8 cellular contexts compared by ENCODE assay signal in the genomic region with DNA sequence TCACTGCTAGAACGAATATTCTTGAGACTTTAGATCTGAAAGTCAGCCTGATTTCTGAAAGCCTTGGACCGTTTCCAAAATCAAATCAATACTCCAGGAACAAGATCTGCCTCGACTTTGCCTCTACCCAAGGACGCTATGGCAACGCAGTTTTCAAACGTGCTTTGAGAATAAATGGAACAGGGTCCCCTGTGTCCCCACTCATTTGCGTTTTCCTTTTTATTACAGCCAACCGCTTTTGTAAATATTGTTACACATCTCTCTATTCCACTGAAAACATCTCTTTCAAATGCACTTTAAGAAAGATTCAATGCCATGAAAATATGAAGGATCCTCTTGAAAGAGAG. TPM values are rescaled to one million over a fixed set of nuclear protein-coding genes. Genes with fewer than 3 reads are reported as not detected.
DNase-seq lines count a peak whose midpoint lies in the region; ATAC-seq, FAIRE-seq and TF ChIP-seq lines count a peak whose summit lies in the region.
"Not testable (repeated sequence)": the region's sequence is repeated elsewhere in the genome, so short reads cannot be mapped to it uniquely, and the experiment has no call there.

No MANE protein-coding gene starts in this region.

- not testable (repeated sequence) for H3K27me3 Mint-ChIP-seq in activated naive CD8-positive, alpha-beta T cell; mesothelial cell of epicardium (ENCODE audit: low read depth); stimulated activated naive CD8-positive, alpha-beta T cell treated with anti-CD3 and anti-CD28 coated beads, Interleukin-15, Interleukin-2, amounts not matched to agents 100 ng/mL and 50 ng/mL, for 24 hours
- peaks cover 26% of the 10 kb centered on the region for H3K27me3 Mint-ChIP-seq in endodermal cell (ENCODE audit: insufficient read depth)

- H3K79me2 ChIP-seq in KMS-11 (ENCODE audit: insufficient read depth, low read depth): not testable (repeated sequence)
- peaks cover 15% of the 10 kb centered on the region for H3K79me2 ChIP-seq in SK-N-SH (ENCODE audit: insufficient read depth)

- not testable (repeated sequence) for H2AFZ ChIP-seq in KMS-11 (ENCODE audit: low read depth); SK-N-SH (ENCODE audit: low read depth)

- CTCF ChIA-PET in A549 (lab: Yijun Ruan, JAX): interaction anchor here (0.7 to 10.2 kb wide), 6 partner anchors 9 to 134 kb away, joined by 3 to 108 read pairs (median 4); no protein-coding TSS in a partner anchor
- CTCF ChIA-PET in SK-N-SH (lab: Yijun Ruan, JAX): interaction anchor here (0.7 to 3.9 kb wide), 10 partner anchors 11 to 1397 kb away, joined by 3 to 20 read pairs (median 4); no protein-coding TSS in a partner anchor

- H3K4me2 ChIP-seq in A549 (peak overlapping the region; percentile 56; the same call in 2 of the 3 replicates), KMS-11 (peak overlapping the region; percentile 53; the same call in 1 of the 2 replicates), SK-N-SH (peak overlapping the region; percentile 67; the same call in 1 of the 2 replicates)

- not testable (repeated sequence) for H3K9ac ChIP-seq in KMS-11; SK-N-SH; endodermal cell (ENCODE audit: extremely low read depth, low read length, poor library complexity, severe bottlenecking)

- not testable (repeated sequence) for FAIRE-seq in A549 (lab: Jason Lieb, UNC)

- not testable (repeated sequence) for H3K9me3 ChIP-seq in A549, SK-N-SH
- peaks cover 33% of the 10 kb centered on the region for H3K9me3 ChIP-seq in endodermal cell (ENCODE audit: control insufficient read depth, low read length)

- H3K4me1 Mint-ChIP-seq in activated naive CD8-positive, alpha-beta T cell (ENCODE audit: low read depth): peaks cover 32% of the 10 kb centered on the region
- H3K4me1 Mint-ChIP-seq in endodermal cell: peaks cover 15% of the 10 kb centered on the region
- H3K4me1 Mint-ChIP-seq in mesothelial cell of epicardium: peaks cover 28% of the 10 kb centered on the region
- peaks cover 39% of the 10 kb centered on the region for H3K4me1 Mint-ChIP-seq in stimulated activated naive CD8-positive, alpha-beta T cell treated with anti-CD3 and anti-CD28 coated beads, Interleukin-15, Interleukin-2, amounts not matched to agents 100 ng/mL and 50 ng/mL, for 24 hours (ENCODE audit: low read depth)

- H3K9me2 ChIP-seq in SK-N-SH: not testable (repeated sequence)

- H3K27me3 ChIP-seq in KMS-11 (ENCODE audit: insufficient read depth, low read depth); SK-N-SH (ENCODE audit: insufficient read depth): not testable (repeated sequence)
- peaks cover 27% of the 10 kb centered on the region for H3K27me3 ChIP-seq in endodermal cell (ENCODE audit: control insufficient read depth, insufficient read depth, low read length, poor library complexity, severe bottlenecking)

- H3K36me3 Mint-ChIP-seq in activated naive CD8-positive, alpha-beta T cell; endodermal cell (ENCODE audit: low read depth); mesothelial cell of epicardium; stimulated activated naive CD8-positive, alpha-beta T cell treated with anti-CD3 and anti-CD28 coated beads, Interleukin-15, Interleukin-2, amounts not matched to agents 100 ng/mL and 50 ng/mL, for 24 hours (ENCODE audit: low read depth): not testable (repeated sequence)

- not testable (repeated sequence) for H3K27ac ChIP-seq in A549; KMS-11; SK-N-SH (ENCODE audit: low read depth in 2 of 2, low read length in 1 of 2); endodermal cell (ENCODE audit: low read depth, low read length)

- H3K4me3 Mint-ChIP-seq in activated naive CD8-positive, alpha-beta T cell: peak overlapping the region; percentile 60
- not testable (repeated sequence) for H3K4me3 Mint-ChIP-seq in endodermal cell
- H3K4me3 Mint-ChIP-seq in mesothelial cell of epicardium: peak overlapping the region; percentile 46
- H3K4me3 Mint-ChIP-seq in stimulated activated naive CD8-positive, alpha-beta T cell treated with anti-CD3 and anti-CD28 coated beads, Interleukin-15, Interleukin-2, amounts not matched to agents 100 ng/mL and 50 ng/mL, for 24 hours: peak overlapping the region; percentile 24

- not testable (repeated sequence) for H3K9me3 Mint-ChIP-seq in activated naive CD8-positive, alpha-beta T cell (ENCODE audit: low read depth); mesothelial cell of epicardium; stimulated activated naive CD8-positive, alpha-beta T cell treated with anti-CD3 and anti-CD28 coated beads, Interleukin-15, Interleukin-2, amounts not matched to agents 100 ng/mL and 50 ng/mL, for 24 hours
- H3K9me3 Mint-ChIP-seq in endodermal cell: peaks cover 26% of the 10 kb centered on the region

- H3F3A ChIP-seq in SK-N-SH (replicated peaks; ENCODE audit: insufficient read depth): peaks cover 20% of the 10 kb centered on the region

- not testable (repeated sequence) for TF ChIP-seq EP300 in A549 (IDR thresholded peaks at IDR 0.05); SK-N-SH (IDR thresholded peaks at IDR 0.05; ENCODE audit: borderline replicate concordance in 1 of 2, low read depth in 1 of 2, low read length in 1 of 2)

- POLR2A ChIA-PET in A549 (lab: Yijun Ruan, JAX); SK-N-SH (lab: Yijun Ruan, JAX): not testable (repeated sequence)

- H3K4me1 ChIP-seq in A549: peaks cover 20% of the 10 kb centered on the region
- H3K4me1 ChIP-seq in KMS-11 (ENCODE audit: low read depth, poor library complexity, severe bottlenecking): peaks cover 36% of the 10 kb centered on the region
- H3K4me1 ChIP-seq in SK-N-SH (ENCODE audit: control insufficient read depth in 1 of 2, insufficient read depth in 2 of 2, low read depth in 1 of 2, low read length in 1 of 2); endodermal cell (ENCODE audit: control insufficient read depth, insufficient read depth, low read length): not testable (repeated sequence)

- not testable (repeated sequence) for TF ChIP-seq RAD21 in A549 (conservative IDR thresholded peaks at IDR 0.05 in 1 of 2, IDR thresholded peaks at IDR 0.05 in 1 of 2); SK-N-SH (IDR thresholded peaks at IDR 0.05; ENCODE audit: low read length)

- not testable (repeated sequence) for TF ChIP-seq CTCF in A549 (IDR thresholded peaks at IDR 0.05); SK-N-SH (IDR thresholded peaks at IDR 0.05); endodermal cell (conservative IDR thresholded peaks at IDR 0.05)
- TF ChIP-seq CTCF in KMS-11 (conservative IDR thresholded peaks at IDR 0.05; ENCODE audit: low read depth, low read length): peak; percentile 17; the same call in 1 of the 2 replicates
- TF ChIP-seq CTCF in mesothelial cell of epicardium (IDR thresholded peaks at IDR 0.05; ENCODE audit: unreplicated experiment): peak; percentile 16

- H3K27ac Mint-ChIP-seq in activated naive CD8-positive, alpha-beta T cell; endodermal cell; stimulated activated naive CD8-positive, alpha-beta T cell treated with anti-CD3 and anti-CD28 coated beads, Interleukin-15, Interleukin-2, amounts not matched to agents 100 ng/mL and 50 ng/mL, for 24 hours: not testable (repeated sequence)
- H3K27ac Mint-ChIP-seq in mesothelial cell of epicardium: peak overlapping the region; percentile 50

- not testable (repeated sequence) for DNase-seq in A549 (ENCODE audit: low read depth in 1 of 2, low spot score in 1 of 2); SK-N-SH; endodermal cell; mesothelial cell of epicardium (ENCODE audit: low spot score in 2 of 2, unreplicated experiment in 2 of 2)
- peak; percentile 36 for DNase-seq in DMS79 treated with DMSO at 0.1 percent for 48 hours (lab: John Stamatoyannopoulos, UW)

- not testable (repeated sequence) for ATAC-seq in A549

- not testable (repeated sequence) for TF ChIP-seq POLR2A in A549 (IDR thresholded peaks at IDR 0.05; ENCODE audit: low read length)

- WGBS in A549 (ENCODE audit: missing lambda C conversion rate): 24% methylated on average over 8 of the region's 8 CpGs
- 8% methylated on average over 7 of the region's 8 CpGs for WGBS in SK-N-SH (ENCODE audit: low lambda C conversion rate)
- 27 to 42% methylated on average over 6 to 8 of the region's 8 CpGs for WGBS in endodermal cell (ENCODE audit: insufficient coverage in 1 of 2, insufficient read length in 1 of 2), 2 experiments

- not testable (repeated sequence) for H4K20me1 ChIP-seq in KMS-11 (ENCODE audit: insufficient read depth); SK-N-SH (ENCODE audit: insufficient read depth)

- not testable (repeated sequence) for H3K36me3 ChIP-seq in KMS-11 (ENCODE audit: insufficient read depth); SK-N-SH (replicated peaks in 1 of 2; ENCODE audit: control insufficient read depth in 1 of 2, insufficient read depth in 2 of 2, low read length in 1 of 2); endodermal cell (ENCODE audit: control insufficient read depth, insufficient read depth, low read length)

- not testable (repeated sequence) for H3K4me3 ChIP-seq in A549; KMS-11 (IDR thresholded peaks at IDR 0.05; ENCODE audit: insufficient read depth, low read depth, low read length); SK-N-SH (ENCODE audit: low read depth in 2 of 2, low read length in 1 of 2)
- peak overlapping the region; percentile 49 for H3K4me3 ChIP-seq in endodermal cell (ENCODE audit: low read length)

RNA-seq across cellular contexts. Expression of a gene that starts 6.3 kb away (rescaled TPM):
- polyA plus RNA-seq in A549 (2011; rRNA removed): 20.5 and 22.7 TPM in 2 replicates
- 23.5 and 23.7 TPM in 2 replicates for polyA plus RNA-seq in A549 (2012; cell fraction: cytosol; rRNA removed)
- polyA plus RNA-seq in A549 (2012; cell fraction: nucleus; rRNA removed): 27.0 and 27.4 TPM in 2 replicates
- polyA plus RNA-seq in A549 (2017; fragmentation: RNase III; extraction: RNeasy Plus Mini Kit Qiagen cat#74134 plus additional on column Dnase treatment): 18.6 to 22.8 TPM (median 20.1 TPM) in 3 replicates
- 23.2 and 25.2 TPM in 2 replicates for polyA minus RNA-seq in A549 (2011; rRNA and poly(A)+ RNA removed)
- polyA plus RNA-seq in SK-N-SH (2012; rRNA removed): 28.8 and 32.7 TPM in 2 replicates
- 21.3 and 23.5 TPM in 2 replicates for polyA plus RNA-seq in SK-N-SH (2012; cell fraction: cytosol; rRNA removed)
- 49.4 and 51.3 TPM in 2 replicates for polyA plus RNA-seq in SK-N-SH (2012; cell fraction: nucleus; rRNA removed)
- total RNA-seq in endodermal cell: 10 to 100 TPM; 12.5 to 13.7 TPM
- 19.4 TPM for polyA plus RNA-seq in endodermal cell (2013, experiment 1 of 2)
- 20.5 TPM for polyA plus RNA-seq in endodermal cell (2013, experiment 2 of 2)
- 14.1 to 16.1 TPM (median 15.5 TPM) in 3 replicates for total RNA-seq in mesothelial cell of epicardium

RNA-seq across cellular contexts. Expression of a gene that starts 40.1 kb away (rescaled TPM):
- 9.4 and 9.7 TPM in 2 replicates for polyA plus RNA-seq in A549 (2011; rRNA removed)
- 4.1 and 11.8 TPM in 2 replicates for polyA plus RNA-seq in A549 (2012; cell fraction: cytosol; rRNA removed)
- 10.7 and 13.5 TPM in 2 replicates for polyA plus RNA-seq in A549 (2012; cell fraction: nucleus; rRNA removed)
- 9.0 to 10.0 TPM (median 9.9 TPM) in 3 replicates for polyA plus RNA-seq in A549 (2017; fragmentation: RNase III; extraction: RNeasy Plus Mini Kit Qiagen cat#74134 plus additional on column Dnase treatment)
- 6.3 and 11.7 TPM in 2 replicates for polyA minus RNA-seq in A549 (2011; rRNA and poly(A)+ RNA removed)
- 18.7 and 18.9 TPM in 2 replicates for polyA plus RNA-seq in SK-N-SH (2012; rRNA removed)
- 8.7 and 12.4 TPM in 2 replicates for polyA plus RNA-seq in SK-N-SH (2012; cell fraction: cytosol; rRNA removed)
- 20.5 and 24.9 TPM in 2 replicates for polyA plus RNA-seq in SK-N-SH (2012; cell fraction: nucleus; rRNA removed)
- 1,000 to 10,000 TPM in 1 of 2 donors, 100 to 1,000 TPM in 1; 194 to 1,067 TPM for total RNA-seq in endodermal cell
- 75.8 TPM for polyA plus RNA-seq in endodermal cell (2013, experiment 1 of 2)
- polyA plus RNA-seq in endodermal cell (2013, experiment 2 of 2): 63.2 TPM
- 43.9 to 47.7 TPM (median 46.6 TPM) in 3 replicates for total RNA-seq in mesothelial cell of epicardium
